ENCODE assay signal across 10 cellular contexts in genomic region chr5:147508711-147509040, GRCh38. TPM values are rescaled to one million over a fixed set of nuclear protein-coding genes. Genes with fewer than 3 reads are reported as not detected.
DNase-seq lines count a peak whose midpoint lies in the region; ATAC-seq and TF ChIP-seq lines count a peak whose summit lies in the region.
"Had no signal": no experiment of that assay in that cellular context is flagged by ENCODE, and none has a peak within 500 bp of the region (broad histone marks: within the 10 kb centered on the region; RNA-seq: fewer than 3 reads in every experiment).

No MANE protein-coding gene starts in this region.

- no peaks in the 10 kb centered on the region for H3K9me3 Mint-ChIP-seq in HFFc6

- H3K4me3 Mint-ChIP-seq in HFFc6 = peak overlapping the region; percentile 89
- H3K4me3 Mint-ChIP-seq: activated CD8-positive, alpha-beta memory T cell treated with anti-CD3 and anti-CD28 coated beads, Interleukin-2, amount 10 ng/mL, durations not matched to agents 7 days and 5 days had no signal

- in situ Hi-C loops in brain microvascular endothelial cell (cut with HindIII; ENCODE audit: low pct_ligation_motif_present, low sequenced_read_pairs) = no loop called here

- H3K27me3 Mint-ChIP-seq in HFFc6 (ENCODE audit: insufficient read depth) = no peaks in the 10 kb centered on the region

- no peaks in the 10 kb centered on the region for H3K36me3 ChIP-seq in brain microvascular endothelial cell (replicated peaks)

- no peak for ATAC-seq in HG03571 (IDR thresholded peaks at IDR 0.05; ENCODE audit: unreplicated experiment)
- no peak for ATAC-seq in GM21717 (IDR thresholded peaks at IDR 0.05; ENCODE audit: unreplicated experiment)
- ATAC-seq: activated CD8-positive, alpha-beta memory T cell treated with anti-CD3 and anti-CD28 coated beads, Interleukin-2, amount 10 ng/mL, durations not matched to agents 7 days and 5 days had no signal

- H3K4me3 ChIP-seq in brain microvascular endothelial cell (ENCODE audit: low read depth, low read length) = peak overlapping the region; percentile 79
- peak overlapping the region; percentile 86 for H3K4me3 ChIP-seq in iPS-18c (ENCODE audit: insufficient read depth, low read depth, low read length)
- peak overlapping the region; percentile 31 to 64 (median 46) for H3K4me3 ChIP-seq in skin epidermis

- DNase-seq in HFFc6 (no peak), brain microvascular endothelial cell (no peak)
- no peak for DNase-seq in activated CD4-positive, CD25-positive, alpha-beta regulatory T cell treated with anti-CD3 and anti-CD28 coated beads, Interleukin-2, amount 50 U/mL, for 72 hours
- no peak for DNase-seq in stimulated activated naive CD4-positive, alpha-beta T cell (lab: John Stamatoyannopoulos, UW)
- DNase-seq: activated CD8-positive, alpha-beta memory T cell treated with anti-CD3 and anti-CD28 coated beads, Interleukin-2, amount 10 ng/mL, durations not matched to agents 7 days and 5 days; NCI-H1105 had no signal

- peaks cover 51% of the 10 kb centered on the region for H3K4me1 Mint-ChIP-seq in HFFc6 (ENCODE audit: low read depth)

- no peak overlapping the region for H3K27ac ChIP-seq in brain microvascular endothelial cell
- H3K27ac ChIP-seq in skin epidermis = peak overlapping the region in 19 of 21 experiments; percentile 7 to 91 (median 82)

- H3K9me3 ChIP-seq in iPS-18c (ENCODE audit: control insufficient read depth, insufficient read depth, low read length) = no peaks in the 10 kb centered on the region

- TF ChIP-seq CTCF in HFFc6 (IDR thresholded peaks at IDR 0.05) (no peak), brain microvascular endothelial cell (IDR thresholded peaks at IDR 0.05; ENCODE audit: low read depth, low read length, missing control alignments) (no peak)

- H3K36me3 Mint-ChIP-seq in HFFc6 (ENCODE audit: low read depth) = 0 out of 2 replicates have a peak, but pooled peaks cover 6% of the 10 kb centered on the region

- peak overlapping the region; percentile 86 for H3K27ac Mint-ChIP-seq in HFFc6
- H3K27ac Mint-ChIP-seq: activated CD8-positive, alpha-beta memory T cell treated with anti-CD3 and anti-CD28 coated beads, Interleukin-2, amount 10 ng/mL, durations not matched to agents 7 days and 5 days had no signal

- no peaks in the 10 kb centered on the region for H3K27me3 ChIP-seq in brain microvascular endothelial cell (replicated peaks)

RNA-seq across cellular contexts. Expression of gene DPYSL3, which starts 1.2 kb away (rescaled TPM):
- 10 to 100 TPM; 41.9 to 57.7 (median 55.3) TPM for total RNA-seq in HFFc6 (2021; fragmentation: NEBNext Ultra II Directional; extraction: Animal tissue kit (Norgen Biotek cat#: 25700))
